ENCODE assay signal across 8 cellular contexts in genomic region chr19:19034204-19034624, GRCh38. TPM values are rescaled to one million over a fixed set of nuclear protein-coding genes. Genes with fewer than 3 reads are reported as not detected.
A peak's percentile ranks its signal among the peaks of the same experiment; 100 is the strongest.
DNase-seq lines count a peak whose midpoint lies in the region; ATAC-seq and TF ChIP-seq lines count a peak whose summit lies in the region.

No MANE protein-coding gene starts in this region.

- H3K9ac ChIP-seq in liver (ENCODE audit: low read depth in 1 of 2, low read length in 2 of 2), result no peak overlapping the region

- TF ChIP-seq CTCF in liver (IDR thresholded peaks at IDR 0.05; ENCODE audit: low read depth, low read length, missing input control), result no peak

- peaks cover 0 to 10% (median 3%) of the 10 kb centered on the region in 4 donors for H3K36me3 ChIP-seq in liver (ENCODE audit: control insufficient read depth in 4 of 4, insufficient read depth in 3 of 4, low read depth in 1 of 4, low read length in 3 of 4)

- 11% methylated on average over 10 of the region's 10 CpGs for WGBS in liver

- peak; percentile 44 for ATAC-seq in HG02973 (IDR thresholded peaks at IDR 0.05; ENCODE audit: unreplicated experiment)

- TF ChIP-seq RAD21 in liver (IDR thresholded peaks at IDR 0.05), result no peak

- no peaks in the 10 kb centered on the region for H3K9me3 ChIP-seq in liver (ENCODE audit: control insufficient read depth in 4 of 4, low read length in 3 of 4)

- DNase-seq in ELR (ENCODE audit: low read depth) (peak; percentile 87), NCI-H446 treated with DMSO at 0.1 percent for 48 hours (lab: John Stamatoyannopoulos, UW) (peak; percentile 51), cerebellar cortex (ENCODE audit: low spot score) (peak; percentile 79), NCI-H128 (lab: John Stamatoyannopoulos, UW; ENCODE audit: unreplicated experiment) (no peak)
- DNase-seq in activated CD4-positive, CD25-positive, alpha-beta regulatory T cell treated with anti-CD3 and anti-CD28 coated beads, Interleukin-2, amount 50 U/mL, for 16 hours (ENCODE audit: low read depth, low spot score), result peak; percentile 43
- DNase-seq in stimulated activated CD4-positive, alpha-beta T cell treated with anti-CD3 and anti-CD28 coated beads, Interleukin-4, amount 100 ng/mL, for 4 hours, result peak; percentile 64 to 82

- H3K4me1 ChIP-seq in liver (ENCODE audit: control insufficient read depth in 4 of 4, insufficient read depth in 4 of 4, low read length in 3 of 4), result peaks cover 2 to 23% (median 17%) of the 10 kb centered on the region in 4 donors

- H3K27me3 ChIP-seq in liver (ENCODE audit: control insufficient read depth in 4 of 4, insufficient read depth in 4 of 4, low read length in 3 of 4), result no peaks in the 10 kb centered on the region

- peak overlapping the region; percentile 80 for H3K27ac ChIP-seq in liver (ENCODE audit: low read depth in 1 of 2, low read length in 2 of 2)

- peak overlapping the region; percentile 85 to 96 (median 91) for H3K4me3 ChIP-seq in liver (ENCODE audit: low read depth in 1 of 3, low read length in 3 of 3)

TF ChIP-seq in liver, 16 proteins besides CTCF, POLR2A, EP300 and RAD21:
- TF ChIP-seq ZBTB33 (IDR thresholded peaks at IDR 0.05) (no peak), ATF3 (IDR thresholded peaks at IDR 0.05) (no peak)
TF ChIP-seq in liver: peak in this region for 0.

RNA-seq across cellular contexts. Expression of gene ARMC6, which starts 0.8 kb away (rescaled TPM):
- total RNA-seq in liver, result 10 to 100 TPM; 28.7 to 31.2 TPM
- 10 to 100 TPM; 23.9 to 38.3 TPM for polyA plus RNA-seq in liver

RNA-seq across cellular contexts. Expression of gene SUGP2, which starts 0.9 kb away (rescaled TPM):
- 10 to 100 TPM; 18.7 to 29.0 TPM for total RNA-seq in liver
- polyA plus RNA-seq in liver, result 10 to 100 TPM in 1 of 2 donors, 1 to 10 TPM in 1; 9.6 to 19.7 TPM

RNA-seq across cellular contexts. Expression of gene SLC25A42, which starts 29.6 kb away (rescaled TPM):
- total RNA-seq in liver, result 10 to 100 TPM; 24.7 to 79.7 TPM
- 10 to 100 TPM; 40.7 to 89.6 TPM for polyA plus RNA-seq in liver
